In genomic region chr9:123927625-123928308, GRCh38 we compare ENCODE assay signal across 9 cellular contexts. TPM values are rescaled to one million over a fixed set of nuclear protein-coding genes. Genes with fewer than 3 reads are reported as not detected.
A peak's percentile ranks its signal among the peaks of the same experiment; 100 is the strongest.
DNase-seq lines count a peak whose midpoint lies in the region; ATAC-seq, FAIRE-seq and TF ChIP-seq lines count a peak whose summit lies in the region.
"Had no signal": no experiment of that assay in that cellular context is flagged by ENCODE, and none has a peak within 500 bp of the region (broad histone marks: within the 10 kb centered on the region; RNA-seq: fewer than 3 reads in every experiment).

No MANE protein-coding gene starts in this region.

- no peaks in the 10 kb centered on the region for H3K36me3 ChIP-seq in KMS-11 (ENCODE audit: insufficient read depth)
- H3K36me3 ChIP-seq in mucosa of descending colon (ENCODE audit: low read depth): no peaks in the 10 kb centered on the region

- peak; percentile 28 for DNase-seq in DMS53 treated with DMSO at 0.1 percent for 48 hours (lab: John Stamatoyannopoulos, UW; ENCODE audit: unreplicated experiment)
- DNase-seq in amniotic epithelial cell (ENCODE audit: low read depth): peak; percentile 93
- DNase-seq in mucosa of descending colon: peak in 1 of 3 donors; percentile 36
- no peak for DNase-seq in NK-92 treated with Interleukin-12 subunit alpha and Interleukin-12 subunit beta, amount 100 ng/mL, for 24 hours (lab: John Stamatoyannopoulos, UW)
- DNase-seq in frontal cortex (ENCODE audit: low spot score in 2 of 2): no peak
- DNase-seq: activated effector memory CD4-positive, alpha-beta T cell treated with anti-CD3 and anti-CD28 coated beads, Interleukin-2, amount 50 U/mL, for 16 hours had no signal

- no peak overlapping the region for H3K4me3 ChIP-seq in KMS-11 (IDR thresholded peaks at IDR 0.05; ENCODE audit: insufficient read depth, low read depth, low read length)
- no peak overlapping the region for H3K4me3 ChIP-seq in mucosa of descending colon

- H3K4me2 ChIP-seq in KMS-11: peak overlapping the region; percentile 100

- intact Hi-C loops in mucosa of descending colon (cut with DNase I, micrococcal nuclease): no loop called here

- H3K79me2 ChIP-seq in KMS-11 (ENCODE audit: insufficient read depth, low read depth): peaks cover 26% of the 10 kb centered on the region; the same call in 1 of the 2 replicates

- no peaks in the 10 kb centered on the region for H3K27me3 ChIP-seq in KMS-11 (ENCODE audit: insufficient read depth, low read depth)

- ATAC-seq in mucosa of descending colon: peak; percentile 46
- no peak for ATAC-seq in GM18517 (IDR thresholded peaks at IDR 0.05; ENCODE audit: unreplicated experiment)
- ATAC-seq in GM21529 (IDR thresholded peaks at IDR 0.05; ENCODE audit: unreplicated experiment): no peak

- H3K4me1 ChIP-seq in KMS-11 (ENCODE audit: low read depth, poor library complexity, severe bottlenecking) (peaks cover 34% of the 10 kb centered on the region), mucosa of descending colon (ENCODE audit: low read depth) (peaks cover 23% of the 10 kb centered on the region)

- no peaks in the 10 kb centered on the region for H4K20me1 ChIP-seq in KMS-11 (ENCODE audit: insufficient read depth)

- H3K27ac ChIP-seq in KMS-11: peak overlapping the region; percentile 35; the same call in 1 of the 2 replicates

- no peak overlapping the region for H2AFZ ChIP-seq in KMS-11 (ENCODE audit: low read depth)

- H3K9ac ChIP-seq in KMS-11: no peak overlapping the region

- no peaks in the 10 kb centered on the region for H3K9me3 ChIP-seq in mucosa of descending colon

- TF ChIP-seq CTCF in KMS-11 (conservative IDR thresholded peaks at IDR 0.05; ENCODE audit: low read depth, low read length) (no peak), mucosa of descending colon (IDR thresholded peaks at IDR 0.05) (no peak)

- FAIRE-seq in frontal cortex (lab: Jason Lieb, UNC): no peak

RNA-seq across cellular contexts. Expression of gene DENND1A, which starts 2.2 kb away (rescaled TPM):
- total RNA-seq in mucosa of descending colon: 10 to 100 TPM; 32.8 to 50.0 (median 35.1) TPM
- total RNA-seq in frontal cortex: 17.9 TPM

Comparison
In these comparisons a context has a peak if more than half of its experiments do, and no peak if none do; other contexts are left out.
1. DNase-seq: peak in DMS53 treated with DMSO at 0.1 percent for 48 hours (single experiment) and amniotic epithelial cell (single experiment); none in NK-92 treated with Interleukin-12 subunit alpha and Interleukin-12 subunit beta, amount 100 ng/mL, for 24 hours (single experiment) and frontal cortex (0 of 2).